In the genomic region with DNA sequence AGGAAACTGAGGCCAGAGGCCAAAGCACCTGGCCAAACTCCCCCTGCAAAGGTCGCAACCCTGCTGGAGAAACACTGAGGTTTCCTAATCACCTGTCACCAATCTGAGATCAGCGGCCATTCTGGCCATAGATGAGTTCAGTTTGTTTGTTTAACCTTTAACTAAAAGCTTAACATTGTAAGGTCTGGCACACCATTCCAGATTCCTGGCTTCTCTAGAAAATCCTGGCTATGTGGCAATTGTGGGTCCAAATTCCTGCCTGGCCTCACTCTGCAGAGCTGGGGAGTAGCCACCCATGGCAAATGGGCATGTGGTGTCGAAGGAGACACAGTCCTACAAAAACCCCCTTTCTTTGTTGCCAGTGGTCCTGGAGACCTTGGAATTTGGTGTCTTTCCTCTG, we compare ENCODE assay signal across 26 cellular contexts.
"Had no signal": no experiment of that assay in that cellular context is flagged by ENCODE, and none has a peak within 500 bp of the region (broad histone marks: within the 10 kb centered on the region; RNA-seq: fewer than 3 reads in every experiment).

No MANE protein-coding gene starts in this region.

- ATAC-seq: activated CD8-positive, alpha-beta T cell treated with anti-CD3 and anti-CD28 coated beads for 36 hours; activated naive CD4-positive, alpha-beta T cell treated with anti-CD3 and anti-CD28 coated beads, Interleukin-2, amount 50 U/mL, for 72 hours; activated naive CD8-positive, alpha-beta T cell treated with anti-CD3 and anti-CD28 coated beads, Interleukin-2, amount 50 U/mL, for 24 hours; Panc1 had no signal

- H3K9me3 ChIP-seq: SJSA1, SK-N-SH had no signal

- DNase-seq: activated CD4-positive, alpha-beta T cell treated with anti-CD3 and anti-CD28 coated beads, Interleukin-2, amount 10 ng/mL, durations not matched to agents 24 days and 14 days; activated CD4-positive, alpha-beta T cell treated with anti-CD3 and anti-CD28 coated beads, Interleukin-2, amount 50 U/mL, for 4 hours; activated CD8-positive, alpha-beta T cell treated with anti-CD3 and anti-CD28 coated beads for 36 hours; activated gamma-delta T cell treated with Interleukin-2 at 50 U/mL for 16 hours; activated naive CD4-positive, alpha-beta T cell treated with anti-CD3 and anti-CD28 coated beads for 36 hours; activated naive CD8-positive, alpha-beta T cell treated with anti-CD3 and anti-CD28 coated beads, Interleukin-2, amount 50 U/mL, for 24 hours; activated T-cell treated with anti-CD3 and anti-CD28 coated beads, Interleukin-2, amount 50 U/mL, for 24 hours; aorta; MG63; NCI-H1048; NCI-H1105 treated with DMSO at 0.1 percent for 48 hours; NCI-H1436; NCI-H1694; NCI-H1930; NCI-H2081 treated with DMSO at 0.1 percent for 48 hours; NCI-H226; NCI-H446 treated with DMSO at 0.1 percent for 48 hours; NCI-H524; RPMI8226; SHP77 treated with DMSO at 0.1 percent for 48 hours; SK-N-SH had no signal

- H3K9ac ChIP-seq: SK-N-SH had no signal

- H3K4me3 ChIP-seq: cardiac muscle cell, MG63, SJSA1 had no signal

- H3K27ac ChIP-seq: cardiac muscle cell, SJSA1 had no signal

- H3K36me3 ChIP-seq: cardiac muscle cell, MG63, SJSA1 had no signal

- FAIRE-seq: TTC549 had no signal

- H3K4me2 ChIP-seq: SK-N-SH had no signal

- H3K27me3 ChIP-seq: cardiac muscle cell, MG63, SJSA1 had no signal
